11 cellular contexts compared by ENCODE assay signal in genomic region chr7:76300210-76300731, GRCh38. TPM values are rescaled to one million over a fixed set of nuclear protein-coding genes. Genes with fewer than 3 reads are reported as not detected.
DNase-seq lines count a peak whose midpoint lies in the region; ATAC-seq and TF ChIP-seq lines count a peak whose summit lies in the region.
"Had no signal": no experiment of that assay in that cellular context is flagged by ENCODE, and none has a peak within 500 bp of the region (broad histone marks: within the 10 kb centered on the region; RNA-seq: fewer than 3 reads in every experiment).

No MANE protein-coding gene starts in this region.

- peak overlapping the region in 18 of 21 experiments; percentile 4 to 98 (median 48) for H3K27ac ChIP-seq in skin epidermis

- ATAC-seq in GM21515 (IDR thresholded peaks at IDR 0.05; ENCODE audit: unreplicated experiment): no peak

- DNase-seq in HT1080 (ENCODE audit: low read depth) (peak; percentile 56), SW480 (ENCODE audit: low spot score) (peak; percentile 96), fibroblast of pulmonary artery (ENCODE audit: low read depth) (peak; percentile 75), cerebellum (ENCODE audit: low spot score) (no peak), mesenteric fat pad (ENCODE audit: low spot score) (no peak)
- DNase-seq in activated T-cell treated with anti-CD3 and anti-CD28 coated beads, Interleukin-2, amount 50 U/mL, for 1 hour: no peak
- DNase-seq: activated naive CD4-positive, alpha-beta T cell treated with Interleukin-2 at 50 U/mL for 16 hours; NCI-H2171 treated with DMSO at 0.1 percent for 48 hours; ovary had no signal

- no peak overlapping the region for H3K4me3 ChIP-seq in fibroblast of pulmonary artery (replicated peaks; ENCODE audit: low read depth, low read length)
- H3K4me3 ChIP-seq in skin epidermis: no peak overlapping the region
- H3K4me3 ChIP-seq: ovary had no signal

- no peak for TF ChIP-seq CTCF in fibroblast of pulmonary artery (IDR thresholded peaks at IDR 0.05; ENCODE audit: low read length, missing control alignments)

RNA-seq across cellular contexts. Expression of gene HSPB1, which starts 2.2 kb away (rescaled TPM):
- 0.43 and 1.2 TPM in 2 replicates for total RNA-seq in HT1080 (2014; rRNA removed; shearing (Covaris generic))
- polyA plus RNA-seq in HT1080 (2015; cell fraction: cytosol; rRNA removed): 3.5 and 11.5 TPM in 2 replicates
- 1.4 and 3.0 TPM in 2 replicates for polyA plus RNA-seq in HT1080 (2015; cell fraction: nucleus; rRNA removed)
- total RNA-seq in cerebellum: 11.9 TPM
- total RNA-seq in mesenteric fat pad: 813 TPM

RNA-seq across cellular contexts. Expression of gene YWHAG, which starts 58.5 kb away (rescaled TPM):
- total RNA-seq in HT1080 (2014; rRNA removed; shearing (Covaris generic)): 71.3 and 93.3 TPM in 2 replicates
- 119 and 143 TPM in 2 replicates for polyA plus RNA-seq in HT1080 (2015; cell fraction: cytosol; rRNA removed)
- 112 and 128 TPM in 2 replicates for polyA plus RNA-seq in HT1080 (2015; cell fraction: nucleus; rRNA removed)
- total RNA-seq in cerebellum (226 TPM), mesenteric fat pad (297 TPM)

Comparison
In these comparisons a context has a peak if more than half of its experiments do, and no peak if none do; other contexts are left out.
1. DNase-seq: peak in HT1080 (single experiment), SW480 (single experiment) and fibroblast of pulmonary artery (single experiment); none in cerebellum (single experiment), activated T-cell treated with anti-CD3 and anti-CD28 coated beads, Interleukin-2, amount 50 U/mL, for 1 hour (single experiment) and mesenteric fat pad (single experiment).
2. RNA of gene HSPB1, which starts 2.2 kb away (total RNA-seq): 813 TPM in mesenteric fat pad (single experiment); 11.9 TPM in cerebellum (single experiment) and 0.43 to 1.2 TPM in HT1080; every median in the first group is over 10 times any median in the second.